8 cellular contexts compared by ENCODE assay signal in genomic region chr2:75403991-75404428, GRCh38.
DNase-seq lines count a peak whose midpoint lies in the region; ATAC-seq and TF ChIP-seq lines count a peak whose summit lies in the region.

No MANE protein-coding gene starts in this region.

- intact Hi-C loops in activated CD8-positive, alpha-beta T cell treated with anti-CD3 and anti-CD28 coated beads for 36 hours (cut with micrococcal nuclease) = loop anchor here (2.0 kb wide), 1 partner anchor 485 kb away; no protein-coding TSS in a partner anchor
- intact Hi-C loops in left ventricle myocardium inferior (cut with micrococcal nuclease) = no loop called here

- H3K4me1 Mint-ChIP-seq in activated CD8-positive, alpha-beta T cell treated with anti-CD3 and anti-CD28 coated beads for 36 hours (ENCODE audit: low read depth) = peaks cover 23% of the 10 kb centered on the region

- CTCF ChIA-PET in AG04449 (lab: Yijun Ruan, JAX) = interaction anchor here (0.8 to 4.0 kb wide), 14 partner anchors 9 to 712 kb away, joined by 3 to 32 read pairs (median 3); partner anchors contain the start of gene TACR1
- CTCF ChIA-PET in activated CD8-positive, alpha-beta T cell treated with anti-CD3 and anti-CD28 coated beads for 36 hours (lab: Charles Lee) = interaction anchor here (0.9 to 2.0 kb wide), 5 partner anchors 10 to 485 kb away, joined by 3 to 11 read pairs (median 6); partner anchors contain the start of gene TACR1

- POLR2A ChIA-PET in AG04449 (lab: Yijun Ruan, JAX) = no interaction called here
- POLR2A ChIA-PET in activated CD8-positive, alpha-beta T cell treated with anti-CD3 and anti-CD28 coated beads for 36 hours (lab: Charles Lee) = no interaction called here

- H3K27ac ChIP-seq in left ventricle myocardium inferior (replicated peaks) = no peak overlapping the region

- no peaks in the 10 kb centered on the region for H3K4me1 ChIP-seq in left ventricle myocardium inferior

- H3K27me3 ChIP-seq in left ventricle myocardium inferior (ENCODE audit: low read depth) = peaks cover 68% of the 10 kb centered on the region

- no peak overlapping the region for H3K4me3 ChIP-seq in AG04449 (ENCODE audit: low read depth, low read length)
- H3K4me3 ChIP-seq in left ventricle myocardium inferior = no peak overlapping the region
- H3K4me3 ChIP-seq in skeletal muscle cell (ENCODE audit: low read depth, low read length) = no peak overlapping the region

- no peaks in the 10 kb centered on the region for H3K9me3 ChIP-seq in left ventricle myocardium inferior (replicated peaks)

- peak; percentile 70 for TF ChIP-seq CTCF in AG04449 (IDR thresholded peaks at IDR 0.05; ENCODE audit: insufficient read depth, low read length, missing control alignments)
- peak; percentile 63; the same call in 1 of the 2 replicates for TF ChIP-seq CTCF in GM12874 (IDR thresholded peaks at IDR 0.05; ENCODE audit: insufficient read depth, low read depth, low read length)
- peak; percentile 86 for TF ChIP-seq CTCF in activated CD8-positive, alpha-beta T cell treated with anti-CD3 and anti-CD28 coated beads for 36 hours (IDR thresholded peaks at IDR 0.05)
- TF ChIP-seq CTCF in left ventricle myocardium inferior (IDR thresholded peaks at IDR 0.05; ENCODE audit: borderline replicate concordance) = peak; percentile 85

- no peak for DNase-seq in AG04449 (ENCODE audit: low read depth, low spot score)
- DNase-seq in NCI-H2029 treated with DMSO at 0.1 percent for 48 hours (lab: John Stamatoyannopoulos, UW) = peak; percentile 32
- no peak for DNase-seq in activated CD8-positive, alpha-beta T cell treated with anti-CD3 and anti-CD28 coated beads for 36 hours
- DNase-seq in left ventricle myocardium inferior = no peak
- DNase-seq in skeletal muscle cell (ENCODE audit: low read depth) = peak; percentile 4
- DNase-seq in NCI-H1048 (lab: John Stamatoyannopoulos, UW) = no peak

- H3K27me3 Mint-ChIP-seq in activated CD8-positive, alpha-beta T cell treated with anti-CD3 and anti-CD28 coated beads for 36 hours = no peaks in the 10 kb centered on the region

- H3K9me3 Mint-ChIP-seq in activated CD8-positive, alpha-beta T cell treated with anti-CD3 and anti-CD28 coated beads for 36 hours = peaks cover 4% of the 10 kb centered on the region

- H3K36me3 ChIP-seq in left ventricle myocardium inferior = no peaks in the 10 kb centered on the region

- H3K4me3 Mint-ChIP-seq in activated CD8-positive, alpha-beta T cell treated with anti-CD3 and anti-CD28 coated beads for 36 hours = no peak overlapping the region

- H3K36me3 Mint-ChIP-seq in activated CD8-positive, alpha-beta T cell treated with anti-CD3 and anti-CD28 coated beads for 36 hours (ENCODE audit: low read depth) = no peaks in the 10 kb centered on the region

- ATAC-seq in HG02884 (IDR thresholded peaks at IDR 0.05; ENCODE audit: unreplicated experiment) = peak; percentile 82
- ATAC-seq in activated CD8-positive, alpha-beta T cell treated with anti-CD3 and anti-CD28 coated beads for 36 hours = peak; percentile 87

- H3K27ac Mint-ChIP-seq in activated CD8-positive, alpha-beta T cell treated with anti-CD3 and anti-CD28 coated beads for 36 hours = no peak overlapping the region

Comparison
In these comparisons a context has a peak if more than half of its experiments do, and no peak if none do; other contexts are left out.
1. DNase-seq: peak in NCI-H2029 treated with DMSO at 0.1 percent for 48 hours (single experiment) and skeletal muscle cell (single experiment); none in AG04449 (single experiment), activated CD8-positive, alpha-beta T cell treated with anti-CD3 and anti-CD28 coated beads for 36 hours (single experiment), left ventricle myocardium inferior (single experiment) and NCI-H1048 (single experiment).
2. Peak in every context shown above with its lines, with median percentiles within 50 percentile points of each other: CTCF ChIP-seq.